ENCODE assay signal across 1 cellular context in the genomic region with DNA sequence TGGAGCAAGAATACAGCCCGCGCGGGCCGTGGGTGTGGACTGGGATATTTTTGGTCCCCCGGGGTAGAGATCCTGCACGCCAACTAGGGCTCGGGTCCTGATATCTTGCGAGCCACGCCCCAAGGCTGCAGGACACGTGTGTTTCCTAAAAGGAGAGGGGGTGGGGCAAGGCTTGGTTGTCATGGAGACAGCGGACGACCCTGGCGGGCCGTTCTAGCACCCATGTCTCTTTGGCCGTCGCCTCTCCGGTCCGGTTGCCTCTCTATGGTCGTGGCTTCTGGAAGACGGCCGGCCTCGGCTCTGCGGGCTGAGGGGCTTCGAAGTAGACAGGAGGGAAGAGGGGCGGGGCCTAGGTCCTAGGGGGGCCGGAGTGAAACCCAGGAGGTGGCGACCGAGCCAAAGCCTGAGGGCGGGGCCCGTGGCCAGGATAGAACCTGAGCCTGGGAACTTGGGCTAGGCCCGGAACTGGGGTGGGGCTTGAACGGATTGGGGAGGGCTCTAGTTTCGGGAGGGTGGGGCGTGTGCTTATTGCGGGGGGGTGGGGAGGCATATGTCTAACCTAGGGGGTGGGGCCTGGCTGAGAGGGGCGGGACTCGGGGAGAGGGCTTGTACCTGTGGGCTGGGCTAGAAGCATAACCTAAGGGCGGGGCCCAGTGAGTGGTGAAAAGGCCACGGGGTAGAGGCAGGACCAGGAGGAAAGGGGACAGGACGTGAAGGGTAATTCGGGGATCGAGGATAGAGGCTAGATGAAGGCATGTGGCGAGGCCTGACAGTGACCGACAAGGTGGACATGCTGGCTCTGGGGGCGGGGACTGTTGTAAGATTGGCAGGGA.
TF ChIP-seq lines count a peak whose summit lies in the region.

No MANE protein-coding gene starts in this region.

TF ChIP-seq in HepG2, 621 proteins besides CTCF, POLR2A, EP300 and RAD21 (continued from another document and continues in another):
- TF ChIP-seq, protein P1, sequence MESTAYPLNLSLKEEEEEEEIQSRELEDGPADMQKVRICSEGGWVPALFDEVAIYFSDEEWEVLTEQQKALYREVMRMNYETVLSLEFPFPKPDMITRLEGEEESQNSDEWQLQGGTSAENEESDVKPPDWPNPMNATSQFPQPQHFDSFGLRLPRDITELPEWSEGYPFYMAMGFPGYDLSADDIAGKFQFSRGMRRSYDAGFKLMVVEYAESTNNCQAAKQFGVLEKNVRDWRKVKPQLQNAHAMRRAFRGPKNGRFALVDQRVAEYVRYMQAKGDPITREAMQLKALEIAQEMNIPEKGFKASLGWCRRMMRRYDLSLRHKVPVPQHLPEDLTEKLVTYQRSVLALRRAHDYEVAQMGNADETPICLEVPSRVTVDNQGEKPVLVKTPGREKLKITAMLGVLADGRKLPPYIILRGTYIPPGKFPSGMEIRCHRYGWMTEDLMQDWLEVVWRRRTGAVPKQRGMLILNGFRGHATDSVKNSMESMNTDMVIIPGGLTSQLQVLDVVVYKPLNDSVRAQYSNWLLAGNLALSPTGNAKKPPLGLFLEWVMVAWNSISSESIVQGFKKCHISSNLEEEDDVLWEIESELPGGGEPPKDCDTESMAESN (CRISPR knock-in tag; conservative IDR thresholded peaks at IDR 0.05): peak; percentile 47; the same call in 1 of the 2 replicates
- no peak for TF ChIP-seq GATAD1 (CRISPR knock-in tag; IDR thresholded peaks at IDR 0.05)
- peak; percentile 26; the same call in 1 of the 2 replicates for TF ChIP-seq SP4 (CRISPR knock-in tag; IDR thresholded peaks at IDR 0.05)
- no peak for TF ChIP-seq ZNF552 (CRISPR knock-in tag; IDR thresholded peaks at IDR 0.05; ENCODE audit: borderline replicate concordance)
- TF ChIP-seq REPIN1 (CRISPR knock-in tag; IDR thresholded peaks at IDR 0.05; ENCODE audit: borderline replicate concordance, low read depth): peak; percentile 59; the same call in 1 of the 2 replicates
- peak; percentile 29; the same call in 1 of the 2 replicates for TF ChIP-seq KDM5A (IDR thresholded peaks at IDR 0.05; ENCODE audit: borderline replicate concordance, low read length)
- TF ChIP-seq RCOR2 (CRISPR knock-in tag; IDR thresholded peaks at IDR 0.05): no peak
- TF ChIP-seq CAMTA2 (CRISPR knock-in tag; IDR thresholded peaks at IDR 0.05; ENCODE audit: borderline replicate concordance): no peak
- TF ChIP-seq SMYD3 (CRISPR knock-in tag; IDR thresholded peaks at IDR 0.05): no peak
- no peak for TF ChIP-seq CREBL2 (CRISPR knock-in tag; IDR thresholded peaks at IDR 0.05; ENCODE audit: borderline replicate concordance)
- no peak for TF ChIP-seq ZNF839 (CRISPR knock-in tag; IDR thresholded peaks at IDR 0.05; ENCODE audit: borderline replicate concordance)
- TF ChIP-seq ZNF605 (CRISPR knock-in tag; IDR thresholded peaks at IDR 0.05): peak; percentile 46
- TF ChIP-seq NR2F1 (CRISPR knock-in tag; IDR thresholded peaks at IDR 0.05): no peak
- TF ChIP-seq ZNF331 (CRISPR knock-in tag; IDR thresholded peaks at IDR 0.05): no peak
- TF ChIP-seq, protein P2, sequence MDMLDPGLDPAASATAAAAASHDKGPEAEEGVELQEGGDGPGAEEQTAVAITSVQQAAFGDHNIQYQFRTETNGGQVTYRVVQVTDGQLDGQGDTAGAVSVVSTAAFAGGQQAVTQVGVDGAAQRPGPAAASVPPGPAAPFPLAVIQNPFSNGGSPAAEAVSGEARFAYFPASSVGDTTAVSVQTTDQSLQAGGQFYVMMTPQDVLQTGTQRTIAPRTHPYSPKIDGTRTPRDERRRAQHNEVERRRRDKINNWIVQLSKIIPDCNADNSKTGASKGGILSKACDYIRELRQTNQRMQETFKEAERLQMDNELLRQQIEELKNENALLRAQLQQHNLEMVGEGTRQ (IDR thresholded peaks at IDR 0.05; ENCODE audit: low read depth, low read length): no peak
- TF ChIP-seq, protein P2 (CRISPR knock-in tag; IDR thresholded peaks at IDR 0.05; ENCODE audit: borderline replicate concordance): peak; percentile 54
- TF ChIP-seq PCBP1 (IDR thresholded peaks at IDR 0.05; ENCODE audit: borderline replicate concordance, low read depth, low read length): 0 out of 2 replicates have a peak, but pooled peaks have one; percentile 21
- no peak for TF ChIP-seq ZNF282 (IDR thresholded peaks at IDR 0.05; ENCODE audit: partially characterized antibody)
- TF ChIP-seq, protein P3, sequence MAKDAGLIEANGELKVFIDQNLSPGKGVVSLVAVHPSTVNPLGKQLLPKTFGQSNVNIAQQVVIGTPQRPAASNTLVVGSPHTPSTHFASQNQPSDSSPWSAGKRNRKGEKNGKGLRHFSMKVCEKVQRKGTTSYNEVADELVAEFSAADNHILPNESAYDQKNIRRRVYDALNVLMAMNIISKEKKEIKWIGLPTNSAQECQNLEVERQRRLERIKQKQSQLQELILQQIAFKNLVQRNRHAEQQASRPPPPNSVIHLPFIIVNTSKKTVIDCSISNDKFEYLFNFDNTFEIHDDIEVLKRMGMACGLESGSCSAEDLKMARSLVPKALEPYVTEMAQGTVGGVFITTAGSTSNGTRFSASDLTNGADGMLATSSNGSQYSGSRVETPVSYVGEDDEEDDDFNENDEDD (CRISPR knock-in tag; IDR thresholded peaks at IDR 0.05; ENCODE audit: borderline replicate concordance): no peak
- TF ChIP-seq PBX3 (CRISPR knock-in tag; IDR thresholded peaks at IDR 0.05; ENCODE audit: borderline replicate concordance): no peak
- TF ChIP-seq, protein P4, sequence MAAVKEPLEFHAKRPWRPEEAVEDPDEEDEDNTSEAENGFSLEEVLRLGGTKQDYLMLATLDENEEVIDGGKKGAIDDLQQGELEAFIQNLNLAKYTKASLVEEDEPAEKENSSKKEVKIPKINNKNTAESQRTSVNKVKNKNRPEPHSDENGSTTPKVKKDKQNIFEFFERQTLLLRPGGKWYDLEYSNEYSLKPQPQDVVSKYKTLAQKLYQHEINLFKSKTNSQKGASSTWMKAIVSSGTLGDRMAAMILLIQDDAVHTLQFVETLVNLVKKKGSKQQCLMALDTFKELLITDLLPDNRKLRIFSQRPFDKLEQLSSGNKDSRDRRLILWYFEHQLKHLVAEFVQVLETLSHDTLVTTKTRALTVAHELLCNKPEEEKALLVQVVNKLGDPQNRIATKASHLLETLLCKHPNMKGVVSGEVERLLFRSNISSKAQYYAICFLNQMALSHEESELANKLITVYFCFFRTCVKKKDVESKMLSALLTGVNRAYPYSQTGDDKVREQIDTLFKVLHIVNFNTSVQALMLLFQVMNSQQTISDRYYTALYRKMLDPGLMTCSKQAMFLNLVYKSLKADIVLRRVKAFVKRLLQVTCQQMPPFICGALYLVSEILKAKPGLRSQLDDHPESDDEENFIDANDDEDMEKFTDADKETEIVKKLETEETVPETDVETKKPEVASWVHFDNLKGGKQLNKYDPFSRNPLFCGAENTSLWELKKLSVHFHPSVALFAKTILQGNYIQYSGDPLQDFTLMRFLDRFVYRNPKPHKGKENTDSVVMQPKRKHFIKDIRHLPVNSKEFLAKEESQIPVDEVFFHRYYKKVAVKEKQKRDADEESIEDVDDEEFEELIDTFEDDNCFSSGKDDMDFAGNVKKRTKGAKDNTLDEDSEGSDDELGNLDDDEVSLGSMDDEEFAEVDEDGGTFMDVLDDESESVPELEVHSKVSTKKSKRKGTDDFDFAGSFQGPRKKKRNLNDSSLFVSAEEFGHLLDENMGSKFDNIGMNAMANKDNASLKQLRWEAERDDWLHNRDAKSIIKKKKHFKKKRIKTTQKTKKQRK (IDR thresholded peaks at IDR 0.05; ENCODE audit: low read length): no peak
- no peak for TF ChIP-seq SKI (IDR thresholded peaks at IDR 0.05; ENCODE audit: partially characterized antibody)
- no peak for TF ChIP-seq HDAC2 (CRISPR knock-in tag; IDR thresholded peaks at IDR 0.05)
- no peak for TF ChIP-seq PLRG1 (conservative IDR thresholded peaks at IDR 0.05)
- no peak for TF ChIP-seq ZBTB2 (CRISPR knock-in tag; IDR thresholded peaks at IDR 0.05; ENCODE audit: low read depth)
- TF ChIP-seq, protein P5, sequence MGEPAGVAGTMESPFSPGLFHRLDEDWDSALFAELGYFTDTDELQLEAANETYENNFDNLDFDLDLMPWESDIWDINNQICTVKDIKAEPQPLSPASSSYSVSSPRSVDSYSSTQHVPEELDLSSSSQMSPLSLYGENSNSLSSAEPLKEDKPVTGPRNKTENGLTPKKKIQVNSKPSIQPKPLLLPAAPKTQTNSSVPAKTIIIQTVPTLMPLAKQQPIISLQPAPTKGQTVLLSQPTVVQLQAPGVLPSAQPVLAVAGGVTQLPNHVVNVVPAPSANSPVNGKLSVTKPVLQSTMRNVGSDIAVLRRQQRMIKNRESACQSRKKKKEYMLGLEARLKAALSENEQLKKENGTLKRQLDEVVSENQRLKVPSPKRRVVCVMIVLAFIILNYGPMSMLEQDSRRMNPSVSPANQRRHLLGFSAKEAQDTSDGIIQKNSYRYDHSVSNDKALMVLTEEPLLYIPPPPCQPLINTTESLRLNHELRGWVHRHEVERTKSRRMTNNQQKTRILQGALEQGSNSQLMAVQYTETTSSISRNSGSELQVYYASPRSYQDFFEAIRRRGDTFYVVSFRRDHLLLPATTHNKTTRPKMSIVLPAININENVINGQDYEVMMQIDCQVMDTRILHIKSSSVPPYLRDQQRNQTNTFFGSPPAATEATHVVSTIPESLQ (CRISPR knock-in tag; conservative IDR thresholded peaks at IDR 0.05): no peak
- peak; percentile 80 for TF ChIP-seq SAP130 (CRISPR knock-in tag; IDR thresholded peaks at IDR 0.05; ENCODE audit: low read depth)
- no peak for TF ChIP-seq HHEX (CRISPR knock-in tag; IDR thresholded peaks at IDR 0.05)
- TF ChIP-seq MEIS2 (CRISPR knock-in tag; IDR thresholded peaks at IDR 0.05): no peak
- no peak for TF ChIP-seq SUZ12 (IDR thresholded peaks at IDR 0.05; ENCODE audit: low read depth, low read length)
- no peak for TF ChIP-seq ZFP82 (CRISPR knock-in tag; IDR thresholded peaks at IDR 0.05; ENCODE audit: borderline replicate concordance)
- TF ChIP-seq, protein P6, sequence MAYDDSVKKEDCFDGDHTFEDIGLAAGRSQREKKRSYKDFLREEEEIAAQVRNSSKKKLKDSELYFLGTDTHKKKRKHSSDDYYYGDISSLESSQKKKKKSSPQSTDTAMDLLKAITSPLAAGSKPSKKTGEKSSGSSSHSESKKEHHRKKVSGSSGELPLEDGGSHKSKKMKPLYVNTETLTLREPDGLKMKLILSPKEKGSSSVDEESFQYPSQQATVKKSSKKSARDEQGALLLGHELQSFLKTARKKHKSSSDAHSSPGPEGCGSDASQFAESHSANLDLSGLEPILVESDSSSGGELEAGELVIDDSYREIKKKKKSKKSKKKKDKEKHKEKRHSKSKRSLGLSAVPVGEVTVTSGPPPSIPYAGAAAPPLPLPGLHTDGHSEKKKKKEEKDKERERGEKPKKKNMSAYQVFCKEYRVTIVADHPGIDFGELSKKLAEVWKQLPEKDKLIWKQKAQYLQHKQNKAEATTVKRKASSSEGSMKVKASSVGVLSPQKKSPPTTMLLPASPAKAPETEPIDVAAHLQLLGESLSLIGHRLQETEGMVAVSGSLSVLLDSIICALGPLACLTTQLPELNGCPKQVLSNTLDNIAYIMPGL (CRISPR knock-in tag; IDR thresholded peaks at IDR 0.05; ENCODE audit: borderline replicate concordance in 1 of 2, low read depth in 1 of 2): 0 out of 4 replicates have a peak, but pooled peaks of 1 of the 2 experiments have one; percentile 21
- 0 out of 2 replicates have a peak, but pooled peaks have one; percentile 17 for TF ChIP-seq CBX5 (CRISPR knock-in tag; IDR thresholded peaks at IDR 0.05; ENCODE audit: borderline replicate concordance)
- peak; percentile 59 for TF ChIP-seq MAX (IDR thresholded peaks at IDR 0.05)
- TF ChIP-seq HMGA1 (CRISPR knock-in tag; conservative IDR thresholded peaks at IDR 0.05): no peak
- TF ChIP-seq NFIB (CRISPR knock-in tag; IDR thresholded peaks at IDR 0.05; ENCODE audit: borderline replicate concordance): no peak
